Comparison of ENCODE assay signal across 21 cellular contexts in the genomic region with DNA sequence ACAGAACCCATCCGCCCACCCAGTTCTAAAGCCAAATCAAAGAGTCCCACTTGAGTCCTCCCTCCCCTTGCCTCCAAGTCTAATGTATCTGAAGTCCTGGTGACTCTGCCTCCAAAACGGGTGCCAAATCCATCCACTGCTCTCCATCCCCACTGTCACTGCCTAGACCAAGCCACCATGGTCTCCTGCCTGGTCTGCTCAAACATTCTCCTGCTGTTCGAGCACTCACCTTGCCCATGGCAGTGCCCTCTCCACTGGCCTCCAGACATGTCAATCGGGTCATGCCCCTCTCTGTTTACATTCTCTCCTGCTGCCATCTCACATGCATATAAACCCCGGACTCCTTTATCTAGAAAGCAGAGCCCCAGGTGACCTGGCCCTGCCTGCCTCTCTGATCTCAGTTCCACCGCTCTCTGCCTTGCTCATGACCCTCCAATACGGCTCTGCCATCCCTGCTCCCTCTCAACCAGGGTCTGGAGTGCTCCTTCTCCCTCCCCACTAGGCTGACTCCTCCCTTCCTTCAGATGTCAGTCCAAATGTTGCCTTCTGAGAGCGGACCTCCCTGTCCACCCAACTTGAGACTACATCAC. TPM values are rescaled to one million over a fixed set of nuclear protein-coding genes. Genes with fewer than 3 reads are reported as not detected.
DNase-seq lines count a peak whose midpoint lies in the region; ATAC-seq, FAIRE-seq and TF ChIP-seq lines count a peak whose summit lies in the region.
"Had no signal": no experiment of that assay in that cellular context is flagged by ENCODE, and none has a peak within 500 bp of the region (broad histone marks: within the 10 kb centered on the region; RNA-seq: fewer than 3 reads in every experiment).

No MANE protein-coding gene starts in this region.

- H3K23me2 ChIP-seq in H1 (ENCODE audit: low read depth, low read length): no peaks in the 10 kb centered on the region

- WGBS in H1 (ENCODE audit: extremely low coverage in 1 of 2, insufficient coverage in 1 of 2, insufficient read length in 1 of 2, insufficient replicate concordance in 2 of 2, low coverage in 1 of 2, low lambda C conversion rate in 2 of 2, missing lambda C conversion rate in 1 of 2), 2 experiments: 88% methylated on average over 8 of the region's 8 CpGs; no CpG with 5 or more reads in 1 of the 2 experiments

- DNase-seq in activated CD8-positive, alpha-beta T cell treated with anti-CD3 and anti-CD28 coated beads, Interleukin-2, amount 10 ng/mL, durations not matched to agents 7 days and 5 days: no peak
- no peak for DNase-seq in activated CD8-positive, alpha-beta T cell treated with anti-CD3 and anti-CD28 coated beads for 36 hours
- peak in 1 of 7 experiments; percentile 35 for DNase-seq in CD8-positive, alpha-beta T cell
- DNase-seq in H1 (ENCODE audit: low read depth in 1 of 2, low spot score in 2 of 2) (no peak), mesothelial cell of epicardium (ENCODE audit: low spot score in 2 of 2, unreplicated experiment in 2 of 2) (no peak), AG20443 (ENCODE audit: low spot score) (no peak), PC-9 (no peak)
- DNase-seq: DND-41, H7, IMR-90, NCI-H1417 treated with DMSO at 0.1 percent for 48 hours, NCI-H187 treated with DMSO at 0.1 percent for 48 hours, NCI-H226, NCI-H524 treated with DMSO at 0.1 percent for 48 hours, RPMI8226, SHP77 treated with DMSO at 0.1 percent for 48 hours had no signal

- H3K79me1 ChIP-seq in H1 (ENCODE audit: low read depth, low read length): no peaks in the 10 kb centered on the region

- no peak overlapping the region for H2AK5ac ChIP-seq in H1 (ENCODE audit: low read depth, low read length)

- H2BK5ac ChIP-seq in H1 (ENCODE audit: low read depth, low read length): no peak overlapping the region

- no peak overlapping the region for H3K23ac ChIP-seq in H1 (ENCODE audit: insufficient read length)

- H3K9ac ChIP-seq in H1 (replicated peaks in 1 of 4; ENCODE audit: extremely low read depth in 1 of 4, low read depth in 3 of 4, low read length in 3 of 4): no peak overlapping the region
- H3K9ac ChIP-seq: BLaER1 had no signal

- H3K27ac Mint-ChIP-seq in activated CD8-positive, alpha-beta T cell treated with anti-CD3 and anti-CD28 coated beads, Interleukin-2, amount 10 ng/mL, durations not matched to agents 7 days and 5 days: peak overlapping the region; percentile 51
- H3K27ac Mint-ChIP-seq in activated CD8-positive, alpha-beta T cell treated with anti-CD3 and anti-CD28 coated beads for 36 hours: no peak overlapping the region
- H3K27ac Mint-ChIP-seq in CD8-positive, alpha-beta T cell: peak overlapping the region; percentile 4
- no peak overlapping the region for H3K27ac Mint-ChIP-seq in mesothelial cell of epicardium

- peaks cover 3% of the 10 kb centered on the region for H3K4me1 Mint-ChIP-seq in activated CD8-positive, alpha-beta T cell treated with anti-CD3 and anti-CD28 coated beads, Interleukin-2, amount 10 ng/mL, durations not matched to agents 7 days and 5 days (ENCODE audit: low read depth)
- no peaks in the 10 kb centered on the region for H3K4me1 Mint-ChIP-seq in activated CD8-positive, alpha-beta T cell treated with anti-CD3 and anti-CD28 coated beads for 36 hours (ENCODE audit: low read depth)
- H3K4me1 Mint-ChIP-seq in CD8-positive, alpha-beta T cell (ENCODE audit: low read depth): no peaks in the 10 kb centered on the region
- H3K4me1 Mint-ChIP-seq in mesothelial cell of epicardium: no peaks in the 10 kb centered on the region

- POLR2A ChIA-PET in activated CD8-positive, alpha-beta T cell treated with anti-CD3 and anti-CD28 coated beads, Interleukin-2, amount 10 ng/mL, durations not matched to agents 7 days and 5 days (lab: Charles Lee): no interaction called here
- POLR2A ChIA-PET in activated CD8-positive, alpha-beta T cell treated with anti-CD3 and anti-CD28 coated beads for 36 hours (lab: Charles Lee): no interaction called here
- POLR2A ChIA-PET in CD8-positive, alpha-beta T cell (lab: Charles Lee): no interaction called here
- POLR2A ChIA-PET in H1 (lab: Charles Lee; ENCODE audit: partially characterized antibody) (no interaction called here), PC-9 (lab: Charles Lee; ENCODE audit: unreplicated experiment) (no interaction called here)

- no peak for FAIRE-seq in H1 (lab: Jason Lieb, UNC)
- FAIRE-seq: A204.1 had no signal

- TF ChIP-seq CTCF in activated CD8-positive, alpha-beta T cell treated with anti-CD3 and anti-CD28 coated beads for 36 hours (IDR thresholded peaks at IDR 0.05): no peak
- no peak for TF ChIP-seq CTCF in CD8-positive, alpha-beta T cell (IDR thresholded peaks at IDR 0.05)
- TF ChIP-seq CTCF in H1 (IDR thresholded peaks at IDR 0.05; ENCODE audit: control extremely low read depth in 1 of 3, insufficient read depth in 1 of 3, low read depth in 1 of 3, low read length in 3 of 3) (no peak), neutrophil (IDR thresholded peaks at IDR 0.05) (no peak), mesothelial cell of epicardium (IDR thresholded peaks at IDR 0.05; ENCODE audit: unreplicated experiment) (no peak), PC-9 (conservative IDR thresholded peaks at IDR 0.05) (no peak)

- H3K9me2 ChIP-seq in PC-9 (ENCODE audit: insufficient read depth): no peaks in the 10 kb centered on the region

- no peak overlapping the region for H4K8ac ChIP-seq in H1 (ENCODE audit: extremely low read depth, insufficient read depth, low read length)

- H2AFZ ChIP-seq in H1 (ENCODE audit: low read length) (no peak overlapping the region), PC-9 (no peak overlapping the region)

- no peak overlapping the region for H3K4ac ChIP-seq in H1 (replicated peaks; ENCODE audit: insufficient read length, low read depth, low read length)

- H3K14ac ChIP-seq in H1 (ENCODE audit: insufficient read length): no peak overlapping the region

- intact Hi-C loops in activated CD8-positive, alpha-beta T cell treated with anti-CD3 and anti-CD28 coated beads for 36 hours (cut with micrococcal nuclease): no loop called here
- intact Hi-C loops in CD8-positive, alpha-beta T cell (cut with DNase I, micrococcal nuclease): no loop called here
- intact Hi-C loops in PC-9 (cut with micrococcal nuclease; ENCODE audit: unreplicated experiment): no loop called here

- H3K56ac ChIP-seq in H1 (replicated peaks; ENCODE audit: insufficient read length, low read depth, low read length): no peak overlapping the region

- H3K79me2 ChIP-seq in H1 (ENCODE audit: control insufficient read depth in 1 of 2, insufficient read depth in 2 of 2, low read length in 2 of 2) (no peaks in the 10 kb centered on the region), PC-9 (ENCODE audit: low read depth) (no peaks in the 10 kb centered on the region)

- H3K36me3 ChIP-seq in CD8-positive, alpha-beta T cell (ENCODE audit: insufficient read depth, low read length): peaks cover 44% of the 10 kb centered on the region
- H3K36me3 ChIP-seq in H1 (ENCODE audit: control insufficient read depth in 2 of 4, insufficient read depth in 4 of 4, low read length in 3 of 4): no peaks in the 10 kb centered on the region
- peaks cover 96% of the 10 kb centered on the region for H3K36me3 ChIP-seq in neutrophil
- H3K36me3 ChIP-seq in PC-9 (ENCODE audit: low read depth): no peaks in the 10 kb centered on the region

- no peak for TF ChIP-seq POLR2A in H1 (IDR thresholded peaks at IDR 0.05; ENCODE audit: control extremely low read depth in 1 of 2, low read depth in 2 of 2, low read length in 2 of 2)

- H2BK12ac ChIP-seq in H1 (ENCODE audit: low read depth, low read length): no peak overlapping the region; the same call in 1 of the 2 replicates

- no peak overlapping the region for H4K5ac ChIP-seq in H1 (ENCODE audit: insufficient read length, low read depth, low read length)

- H2BK15ac ChIP-seq in H1 (ENCODE audit: low read length): no peak overlapping the region

- ATAC-seq in activated CD8-positive, alpha-beta T cell treated with anti-CD3 and anti-CD28 coated beads, Interleukin-2, amount 10 ng/mL, durations not matched to agents 7 days and 5 days: no peak
- ATAC-seq in activated CD8-positive, alpha-beta T cell treated with anti-CD3 and anti-CD28 coated beads for 36 hours: no peak
- ATAC-seq in CD8-positive, alpha-beta T cell: no peak

- no peak for TF ChIP-seq RAD21 in H1 (IDR thresholded peaks at IDR 0.05 in 1 of 2, conservative IDR thresholded peaks at IDR 0.05 in 1 of 2; ENCODE audit: low read depth in 2 of 2, low read length in 2 of 2)

- H3K4me3 Mint-ChIP-seq in activated CD8-positive, alpha-beta T cell treated with anti-CD3 and anti-CD28 coated beads, Interleukin-2, amount 10 ng/mL, durations not matched to agents 7 days and 5 days: no peak overlapping the region
- no peak overlapping the region for H3K4me3 Mint-ChIP-seq in activated CD8-positive, alpha-beta T cell treated with anti-CD3 and anti-CD28 coated beads for 36 hours
- no peak overlapping the region for H3K4me3 Mint-ChIP-seq in CD8-positive, alpha-beta T cell
- no peak overlapping the region for H3K4me3 Mint-ChIP-seq in mesothelial cell of epicardium

- no peaks in the 10 kb centered on the region for H3K9me3 Mint-ChIP-seq in activated CD8-positive, alpha-beta T cell treated with anti-CD3 and anti-CD28 coated beads, Interleukin-2, amount 10 ng/mL, durations not matched to agents 7 days and 5 days (ENCODE audit: insufficient read depth)
- no peaks in the 10 kb centered on the region for H3K9me3 Mint-ChIP-seq in activated CD8-positive, alpha-beta T cell treated with anti-CD3 and anti-CD28 coated beads for 36 hours
- H3K9me3 Mint-ChIP-seq in CD8-positive, alpha-beta T cell: no peaks in the 10 kb centered on the region
- H3K9me3 Mint-ChIP-seq in mesothelial cell of epicardium: no peaks in the 10 kb centered on the region

- no TSS peak for BruUV-seq in PC-9 (replicated peaks; lab: Mats Ljungman, UMichigan)

- H3K4me1 ChIP-seq in CD8-positive, alpha-beta T cell (ENCODE audit: insufficient read depth, low read length): no peaks in the 10 kb centered on the region
- H3K4me1 ChIP-seq in H1 (replicated peaks in 1 of 4; ENCODE audit: control insufficient read depth in 3 of 4, insufficient read depth in 4 of 4, low read length in 3 of 4) (no peaks in the 10 kb centered on the region), neutrophil (ENCODE audit: control insufficient read depth in 1 of 2, insufficient read depth in 1 of 2, low read depth in 1 of 2, low read length in 1 of 2) (peaks cover 34 to 35% of the 10 kb centered on the region in 2 experiments), PC-9 (replicated peaks; ENCODE audit: insufficient read depth) (peaks cover 18% of the 10 kb centered on the region)

- peak overlapping the region; percentile 27; the same call in 1 of the 2 replicates for H3K18ac ChIP-seq in H1 (ENCODE audit: extremely low read depth, low read length)

- H3K4me2 ChIP-seq in H1 (ENCODE audit: insufficient read depth in 1 of 2, low read depth in 2 of 2, low read length in 2 of 2) (no peak overlapping the region), PC-9 (no peak overlapping the region)

- no peaks in the 10 kb centered on the region for H3K27me3 Mint-ChIP-seq in activated CD8-positive, alpha-beta T cell treated with anti-CD3 and anti-CD28 coated beads, Interleukin-2, amount 10 ng/mL, durations not matched to agents 7 days and 5 days (ENCODE audit: low read depth)
- H3K27me3 Mint-ChIP-seq in activated CD8-positive, alpha-beta T cell treated with anti-CD3 and anti-CD28 coated beads for 36 hours: no peaks in the 10 kb centered on the region
- H3K27me3 Mint-ChIP-seq in CD8-positive, alpha-beta T cell (ENCODE audit: low read depth): no peaks in the 10 kb centered on the region
- H3K27me3 Mint-ChIP-seq in mesothelial cell of epicardium (ENCODE audit: low read depth): peaks cover 9% of the 10 kb centered on the region

- no peak overlapping the region for H3K27ac ChIP-seq in CD8-positive, alpha-beta T cell (ENCODE audit: low read depth, low read length)
- H3K27ac ChIP-seq in H1 (ENCODE audit: low read depth, low read length): no peak overlapping the region
- peak overlapping the region; percentile 3 for H3K27ac ChIP-seq in neutrophil
- H3K27ac ChIP-seq in PC-9: no peak overlapping the region
- H3K27ac ChIP-seq: BLaER1, HL-60 had no signal

- H3F3A ChIP-seq in PC-9 (ENCODE audit: insufficient read depth, low read depth): peaks cover 11% of the 10 kb centered on the region; the same call in 1 of the 2 replicates

- CTCF ChIA-PET in activated CD8-positive, alpha-beta T cell treated with anti-CD3 and anti-CD28 coated beads, Interleukin-2, amount 10 ng/mL, durations not matched to agents 7 days and 5 days (lab: Charles Lee): no interaction called here
- CTCF ChIA-PET in activated CD8-positive, alpha-beta T cell treated with anti-CD3 and anti-CD28 coated beads for 36 hours (lab: Charles Lee): no interaction called here
- CTCF ChIA-PET in CD8-positive, alpha-beta T cell (lab: Charles Lee): no interaction called here
- CTCF ChIA-PET in H1 (lab: Charles Lee; ENCODE audit: partially characterized antibody): no interaction called here
- CTCF ChIA-PET in PC-9 (lab: Charles Lee): no interaction called here

- H3K9me3 ChIP-seq in CD8-positive, alpha-beta T cell (ENCODE audit: low read length): no peaks in the 10 kb centered on the region
- H3K9me3 ChIP-seq in H1 (ENCODE audit: insufficient read depth in 2 of 2, low read depth in 1 of 2, low read length in 1 of 2) (0 out of 4 replicates have a peak, but pooled peaks cover 0 to 3% of the 10 kb centered on the region in 2 experiments), neutrophil (no peaks in the 10 kb centered on the region), PC-9 (ENCODE audit: insufficient read depth, low read depth) (no peaks in the 10 kb centered on the region)

- no peak overlapping the region for H4K91ac ChIP-seq in H1 (replicated peaks; ENCODE audit: insufficient read length, low read length)

- H4K20me1 ChIP-seq in H1 (replicated peaks in 1 of 2; ENCODE audit: control insufficient read depth in 1 of 2, insufficient read depth in 2 of 2, low read length in 2 of 2) (no peaks in the 10 kb centered on the region), PC-9 (ENCODE audit: insufficient read depth) (no peaks in the 10 kb centered on the region)
- H4K20me1 ChIP-seq: BLaER1 had no signal

- H2BK20ac ChIP-seq in H1 (ENCODE audit: low read length): no peak overlapping the region

- no peaks in the 10 kb centered on the region for H3K27me3 ChIP-seq in CD8-positive, alpha-beta T cell (ENCODE audit: insufficient read depth, low read length)
- H3K27me3 ChIP-seq in H1 (replicated peaks in 1 of 4; ENCODE audit: control insufficient read depth in 3 of 4, extremely low read depth in 1 of 4, insufficient read depth in 3 of 4, low read length in 3 of 4) (no peaks in the 10 kb centered on the region), neutrophil (no peaks in the 10 kb centered on the region), PC-9 (ENCODE audit: insufficient read depth, low read depth) (no peaks in the 10 kb centered on the region)
- H3K27me3 ChIP-seq: BLaER1 had no signal

- no peak overlapping the region for H2BK120ac ChIP-seq in H1 (replicated peaks; ENCODE audit: low read depth, low read length)

- H3K4me3 ChIP-seq in CD8-positive, alpha-beta T cell (ENCODE audit: low read depth, low read length): no peak overlapping the region
- H3K4me3 ChIP-seq in H1 (ENCODE audit: extremely low read depth in 1 of 4, insufficient read depth in 2 of 4, low read depth in 3 of 4, low read length in 4 of 4): no peak overlapping the region
- no peak overlapping the region for H3K4me3 ChIP-seq in neutrophil (ENCODE audit: low read depth in 1 of 2, low read length in 1 of 2)
- no peak overlapping the region for H3K4me3 ChIP-seq in PC-9
- H3K4me3 ChIP-seq: BLaER1 had no signal

- no peak for TF ChIP-seq EP300 in H1 (IDR thresholded peaks at IDR 0.05; ENCODE audit: borderline replicate concordance in 1 of 2, low read depth in 2 of 2, low read length in 2 of 2)

- peaks cover 54% of the 10 kb centered on the region for H3K36me3 Mint-ChIP-seq in activated CD8-positive, alpha-beta T cell treated with anti-CD3 and anti-CD28 coated beads, Interleukin-2, amount 10 ng/mL, durations not matched to agents 7 days and 5 days (ENCODE audit: low read depth)
- peaks cover 3% of the 10 kb centered on the region for H3K36me3 Mint-ChIP-seq in activated CD8-positive, alpha-beta T cell treated with anti-CD3 and anti-CD28 coated beads for 36 hours (ENCODE audit: low read depth)
- peaks cover 80% of the 10 kb centered on the region for H3K36me3 Mint-ChIP-seq in CD8-positive, alpha-beta T cell
- H3K36me3 Mint-ChIP-seq in mesothelial cell of epicardium: peaks cover 2% of the 10 kb centered on the region

RNA-seq across cellular contexts. Expression of gene MX1, which starts 32.1 kb away (rescaled TPM):
- 100 to 1,000 TPM; 563 to 584 TPM for total RNA-seq in activated CD8-positive, alpha-beta T cell treated with anti-CD3 and anti-CD28 coated beads, Interleukin-2, amount 10 ng/mL, durations not matched to agents 7 days and 5 days
- total RNA-seq in activated CD8-positive, alpha-beta T cell treated with anti-CD3 and anti-CD28 coated beads for 36 hours: 10 to 100 TPM; 39.4 to 40.0 TPM
- total RNA-seq in CD8-positive, alpha-beta T cell: 10 to 100 TPM; 69.1 to 71.0 TPM
- total RNA-seq in H1 (2021; fragmentation: NEBNext Ultra II Directional; extraction: Animal tissue kit (Norgen Biotek cat#: 25700)): 3.1 and 3.8 TPM in 2 replicates
- polyA plus RNA-seq in H1 (2011; rRNA removed): 5.1 and 5.7 TPM in 2 replicates
- 4.8 TPM for polyA plus RNA-seq in H1 (2011; cell fraction: cytosol; rRNA removed)
- polyA plus RNA-seq in H1 (2011; cell fraction: nucleus; rRNA removed): 9.7 TPM
- 3.9 to 7.5 TPM (median 7.1 TPM) in 4 replicates for polyA plus RNA-seq in H1 (2012, experiment 1 of 2)
- 3.5 TPM for polyA plus RNA-seq in H1 (2012, experiment 2 of 2)
- polyA plus RNA-seq in H1 (2013, experiment 1 of 2): 1.6 TPM
- 1.1 TPM for polyA plus RNA-seq in H1 (2013, experiment 2 of 2)
- 9.2 and 13.0 TPM in 2 replicates for polyA minus RNA-seq in H1 (2011; rRNA and poly(A)+ RNA removed)
- polyA minus RNA-seq in H1 (2011; cell fraction: cytosol; rRNA and poly(A)+ RNA removed): 7.9 TPM
- 13.8 TPM for polyA minus RNA-seq in H1 (2011; cell fraction: nucleus; rRNA and poly(A)+ RNA removed)
- total RNA-seq in mesothelial cell of epicardium: 32.2 to 42.4 TPM (median 32.9 TPM) in 3 replicates
- total RNA-seq in PC-9 (2021): 6.4 and 10.7 TPM in 2 replicates
- total RNA-seq: G401 had no signal

RNA-seq across cellular contexts. Expression of gene MX2, which starts 32.1 kb away (rescaled TPM):
- 10 to 100 TPM; 56.0 to 58.6 TPM for total RNA-seq in activated CD8-positive, alpha-beta T cell treated with anti-CD3 and anti-CD28 coated beads, Interleukin-2, amount 10 ng/mL, durations not matched to agents 7 days and 5 days
- total RNA-seq in activated CD8-positive, alpha-beta T cell treated with anti-CD3 and anti-CD28 coated beads for 36 hours: 10 to 100 TPM in 1 of 2 experiments, 1 to 10 TPM in 1; 9.2 to 10.3 TPM
- 10 to 100 TPM; 58.5 to 61.5 TPM for total RNA-seq in CD8-positive, alpha-beta T cell
- total RNA-seq in H1 (2021; fragmentation: NEBNext Ultra II Directional; extraction: Animal tissue kit (Norgen Biotek cat#: 25700)): 8.9 TPM in 2 replicates
- 2.8 and 3.1 TPM in 2 replicates for polyA plus RNA-seq in H1 (2011; rRNA removed)
- 3.1 TPM for polyA plus RNA-seq in H1 (2011; cell fraction: cytosol; rRNA removed)
- 4.0 TPM for polyA plus RNA-seq in H1 (2011; cell fraction: nucleus; rRNA removed)
- 3.9 to 5.5 TPM (median 4.9 TPM) in 4 replicates for polyA plus RNA-seq in H1 (2012, experiment 1 of 2)
- polyA plus RNA-seq in H1 (2012, experiment 2 of 2): 0.91 TPM
- polyA plus RNA-seq in H1 (2013, experiment 1 of 2): 3.6 TPM
- 4.0 TPM for polyA plus RNA-seq in H1 (2013, experiment 2 of 2)
- 4.2 and 5.6 TPM in 2 replicates for polyA minus RNA-seq in H1 (2011; rRNA and poly(A)+ RNA removed)
- 1.5 TPM for polyA minus RNA-seq in H1 (2011; cell fraction: cytosol; rRNA and poly(A)+ RNA removed)
- polyA minus RNA-seq in H1 (2011; cell fraction: nucleus; rRNA and poly(A)+ RNA removed): 6.6 TPM
- total RNA-seq in mesothelial cell of epicardium: 3.2 to 4.1 TPM (median 3.9 TPM) in 3 replicates
- total RNA-seq in PC-9 (2021): 2.5 and 3.4 TPM in 2 replicates
- total RNA-seq: G401 had no signal

Comparison
In these comparisons a context has a peak if more than half of its experiments do, and no peak if none do; other contexts are left out.
1. H3K27ac Mint-ChIP-seq: peak in activated CD8-positive, alpha-beta T cell treated with anti-CD3 and anti-CD28 coated beads, Interleukin-2, amount 10 ng/mL, durations not matched to agents 7 days and 5 days (single experiment) and CD8-positive, alpha-beta T cell (single experiment); none in activated CD8-positive, alpha-beta T cell treated with anti-CD3 and anti-CD28 coated beads for 36 hours (single experiment) and mesothelial cell of epicardium (single experiment).
2. RNA of gene MX1, which starts 32.1 kb away (total RNA-seq): 563 to 584 TPM in activated CD8-positive, alpha-beta T cell treated with anti-CD3 and anti-CD28 coated beads, Interleukin-2, amount 10 ng/mL, durations not matched to agents 7 days and 5 days; 69.1 to 71.0 TPM in CD8-positive, alpha-beta T cell, 32.2 to 42.4 TPM in mesothelial cell of epicardium, 39.4 to 40.0 TPM in activated CD8-positive, alpha-beta T cell treated with anti-CD3 and anti-CD28 coated beads for 36 hours, 6.4 to 10.7 TPM in PC-9 and 3.1 to 3.8 TPM in H1; every median in the first group is over 4 times any median in the second.